Comparison of ENCODE assay signal across 9 cellular contexts in the genomic region with DNA sequence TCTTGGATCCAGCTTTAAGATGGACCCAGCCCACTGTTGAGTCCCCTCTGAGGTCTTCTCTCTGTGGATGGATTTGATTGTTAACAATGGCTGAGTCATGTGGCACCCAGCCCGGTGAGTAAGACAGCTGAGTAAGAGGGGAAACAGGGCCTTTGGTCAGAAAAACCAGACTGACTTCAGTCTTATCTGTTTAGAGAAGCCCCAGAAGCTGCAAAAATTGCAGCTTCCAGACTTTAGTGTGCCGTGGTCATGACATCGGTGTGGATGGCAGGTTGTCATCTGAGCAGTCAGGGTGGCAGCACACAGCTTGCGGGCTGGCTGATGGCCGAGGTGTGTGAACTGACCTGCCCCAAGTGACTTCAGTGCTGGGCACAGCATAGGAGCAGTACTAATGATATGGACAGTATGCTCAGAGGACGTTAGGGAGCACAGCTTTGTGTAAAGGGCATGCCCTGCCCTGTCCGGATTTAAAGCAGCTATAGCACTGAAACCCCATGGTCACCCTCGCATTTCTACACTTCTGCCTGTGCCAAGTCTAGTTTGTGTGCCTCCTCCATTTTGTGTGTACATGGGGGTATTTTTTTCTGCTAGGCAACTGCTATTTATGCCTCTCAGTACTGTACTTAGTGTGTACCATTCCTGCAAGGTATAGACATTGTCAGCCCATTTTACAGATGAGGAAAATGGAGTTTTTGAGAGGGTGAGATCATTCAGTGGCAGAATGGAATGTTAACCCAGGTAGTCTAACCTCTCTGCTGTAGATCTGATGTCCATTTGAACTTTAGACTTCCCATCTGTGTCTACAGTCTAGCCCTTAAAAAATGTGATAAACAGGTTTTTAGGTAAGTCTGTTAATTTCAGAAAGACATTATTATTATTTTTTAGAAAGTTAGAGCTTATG. TPM values are rescaled to one million over a fixed set of nuclear protein-coding genes. Genes with fewer than 3 reads are reported as not detected.
DNase-seq lines count a peak whose midpoint lies in the region; TF ChIP-seq lines count a peak whose summit lies in the region.
"Had no signal": no experiment of that assay in that cellular context is flagged by ENCODE, and none has a peak within 500 bp of the region (broad histone marks: within the 10 kb centered on the region; RNA-seq: fewer than 3 reads in every experiment).

No MANE protein-coding gene starts in this region.

- H3K79me2 ChIP-seq in SK-N-SH (ENCODE audit: insufficient read depth) = peaks cover 95% of the 10 kb centered on the region

- peaks cover 33% of the 10 kb centered on the region for H3F3A ChIP-seq in SK-N-SH (replicated peaks; ENCODE audit: insufficient read depth)

- H3K27ac ChIP-seq in SK-N-SH (ENCODE audit: low read depth in 2 of 2, low read length in 1 of 2) = peak overlapping the region; percentile 78 to 92
- H3K27ac ChIP-seq in dorsolateral prefrontal cortex = peak overlapping the region in 45 of 59 donors; percentile 2 to 87 (median 62)

- peak overlapping the region; percentile 61 for H3K27ac Mint-ChIP-seq in stimulated activated naive CD8-positive, alpha-beta T cell treated with anti-CD3 and anti-CD28 coated beads, Interleukin-15, Interleukin-2, amounts not matched to agents 100 ng/mL and 50 ng/mL, for 24 hours

- DNase-seq in SIG-M5 treated with dmso at 0.1 percent for 504 hours (lab: John Stamatoyannopoulos, UW; ENCODE audit: unreplicated experiment) (peak; percentile 48), SIG-M5 (lab: John Stamatoyannopoulos, UW) (no peak), SK-N-SH (no peak), dorsolateral prefrontal cortex (peak in 9 of 10 donors; percentile 55 to 88 (median 70)), midbrain (lab: John Stamatoyannopoulos, UW) (peak; percentile 41), GM19238 (ENCODE audit: insufficient read length, low spot score) (no peak), NCI-H2029 treated with DMSO at 0.1 percent for 48 hours (lab: John Stamatoyannopoulos, UW) (no peak)

- H3K27me3 Mint-ChIP-seq in stimulated activated naive CD8-positive, alpha-beta T cell treated with anti-CD3 and anti-CD28 coated beads, Interleukin-15, Interleukin-2, amounts not matched to agents 100 ng/mL and 50 ng/mL, for 24 hours = no peaks in the 10 kb centered on the region
- H3K27me3 Mint-ChIP-seq: CD4-positive, CD25-positive, alpha-beta regulatory T cell had no signal

- peak overlapping the region; percentile 58 for H3K9ac ChIP-seq in SK-N-SH

- TF ChIP-seq EP300 in SK-N-SH (IDR thresholded peaks at IDR 0.05; ENCODE audit: borderline replicate concordance in 1 of 2, low read depth in 1 of 2, low read length in 1 of 2) = peak in 1 of 2 experiments; percentile 90; a peak in 2 of 4 replicates

- POLR2A ChIA-PET in SK-N-SH (lab: Yijun Ruan, JAX) = no interaction called here

- peak overlapping the region in 1 of 2 experiments; percentile 48; a peak in 2 of 4 replicates for H3K4me3 ChIP-seq in SK-N-SH (ENCODE audit: low read depth in 2 of 2, low read length in 1 of 2)
- H3K4me3 ChIP-seq in dorsolateral prefrontal cortex = no peak overlapping the region

- H3K4me2 ChIP-seq in SK-N-SH = peak overlapping the region; percentile 73

- no peaks in the 10 kb centered on the region for H3K27me3 ChIP-seq in SK-N-SH (ENCODE audit: insufficient read depth)
- no peaks in the 10 kb centered on the region for H3K27me3 ChIP-seq in dorsolateral prefrontal cortex

- peaks cover 36% of the 10 kb centered on the region for H3K4me1 Mint-ChIP-seq in stimulated activated naive CD8-positive, alpha-beta T cell treated with anti-CD3 and anti-CD28 coated beads, Interleukin-15, Interleukin-2, amounts not matched to agents 100 ng/mL and 50 ng/mL, for 24 hours (ENCODE audit: low read depth)

- no peaks in the 10 kb centered on the region for H3K9me2 ChIP-seq in SK-N-SH

- no peaks in the 10 kb centered on the region for H3K9me3 ChIP-seq in SK-N-SH

- 9% methylated on average over 7 of the region's 8 CpGs for WGBS in SK-N-SH (ENCODE audit: low lambda C conversion rate)

- no peaks in the 10 kb centered on the region for H3K36me3 Mint-ChIP-seq in stimulated activated naive CD8-positive, alpha-beta T cell treated with anti-CD3 and anti-CD28 coated beads, Interleukin-15, Interleukin-2, amounts not matched to agents 100 ng/mL and 50 ng/mL, for 24 hours (ENCODE audit: low read depth)

- peaks cover 0 to 5% of the 10 kb centered on the region in 2 experiments for H3K36me3 ChIP-seq in SK-N-SH (replicated peaks in 1 of 2; ENCODE audit: control insufficient read depth in 1 of 2, insufficient read depth in 2 of 2, low read length in 1 of 2)

- H3K9me3 Mint-ChIP-seq in stimulated activated naive CD8-positive, alpha-beta T cell treated with anti-CD3 and anti-CD28 coated beads, Interleukin-15, Interleukin-2, amounts not matched to agents 100 ng/mL and 50 ng/mL, for 24 hours = no peaks in the 10 kb centered on the region

- TF ChIP-seq RAD21 in SK-N-SH (IDR thresholded peaks at IDR 0.05; ENCODE audit: low read length) = no peak

- peaks cover 23 to 34% of the 10 kb centered on the region in 2 experiments for H3K4me1 ChIP-seq in SK-N-SH (ENCODE audit: control insufficient read depth in 1 of 2, insufficient read depth in 2 of 2, low read depth in 1 of 2, low read length in 1 of 2)

- CTCF ChIA-PET in SK-N-SH (lab: Yijun Ruan, JAX) = no interaction called here

- H4K20me1 ChIP-seq in SK-N-SH (ENCODE audit: insufficient read depth) = 0 out of 2 replicates have a peak, but pooled peaks cover 5% of the 10 kb centered on the region

- intact Hi-C loops in dorsolateral prefrontal cortex (cut with DNase I) = loop anchor here in 1 of 2 donors (5.0 kb wide), 1 partner anchor 40 kb away; no protein-coding TSS in a partner anchor

- TF ChIP-seq CTCF in SK-N-SH (IDR thresholded peaks at IDR 0.05) = no peak
- no peak for TF ChIP-seq CTCF in dorsolateral prefrontal cortex (IDR thresholded peaks at IDR 0.05 in 54 of 56, conservative IDR thresholded peaks at IDR 0.05 in 2 of 56; ENCODE audit: low read depth in 1 of 56, partially characterized antibody in 56 of 56)

- no peak overlapping the region for H2AFZ ChIP-seq in SK-N-SH (ENCODE audit: low read depth)

- no peak overlapping the region for H3K4me3 Mint-ChIP-seq in stimulated activated naive CD8-positive, alpha-beta T cell treated with anti-CD3 and anti-CD28 coated beads, Interleukin-15, Interleukin-2, amounts not matched to agents 100 ng/mL and 50 ng/mL, for 24 hours
- H3K4me3 Mint-ChIP-seq: CD4-positive, CD25-positive, alpha-beta regulatory T cell had no signal

TF ChIP-seq in SK-N-SH, 30 proteins besides CTCF, POLR2A, EP300 and RAD21 (continues in another document):
- peak; percentile 91 for TF ChIP-seq RXRA (IDR thresholded peaks at IDR 0.05; ENCODE audit: borderline replicate concordance, low read depth)
- TF ChIP-seq FOXJ3 (CRISPR knock-in tag; IDR thresholded peaks at IDR 0.05) = no peak
- TF ChIP-seq NFIC (IDR thresholded peaks at IDR 0.05; ENCODE audit: borderline replicate concordance) = peak; percentile 98
- TF ChIP-seq EZH2phosphoT487 (IDR thresholded peaks at IDR 0.05; ENCODE audit: borderline replicate concordance, low read depth) = no peak
- TF ChIP-seq SMC3 (IDR thresholded peaks at IDR 0.05; ENCODE audit: low read depth, low read length) = no peak
- peak; percentile 25; the same call in 1 of the 2 replicates for TF ChIP-seq MEF2A (IDR thresholded peaks at IDR 0.05; ENCODE audit: borderline replicate concordance, low read depth)
- peak; percentile 96 for TF ChIP-seq TCF12 (IDR thresholded peaks at IDR 0.05)
- TF ChIP-seq RFX5 (IDR thresholded peaks at IDR 0.05; ENCODE audit: low read length) = no peak
- TF ChIP-seq FOXM1 (IDR thresholded peaks at IDR 0.05; ENCODE audit: low read depth) = peak; percentile 50; the same call in 1 of the 2 replicates
- TF ChIP-seq, protein P1, sequence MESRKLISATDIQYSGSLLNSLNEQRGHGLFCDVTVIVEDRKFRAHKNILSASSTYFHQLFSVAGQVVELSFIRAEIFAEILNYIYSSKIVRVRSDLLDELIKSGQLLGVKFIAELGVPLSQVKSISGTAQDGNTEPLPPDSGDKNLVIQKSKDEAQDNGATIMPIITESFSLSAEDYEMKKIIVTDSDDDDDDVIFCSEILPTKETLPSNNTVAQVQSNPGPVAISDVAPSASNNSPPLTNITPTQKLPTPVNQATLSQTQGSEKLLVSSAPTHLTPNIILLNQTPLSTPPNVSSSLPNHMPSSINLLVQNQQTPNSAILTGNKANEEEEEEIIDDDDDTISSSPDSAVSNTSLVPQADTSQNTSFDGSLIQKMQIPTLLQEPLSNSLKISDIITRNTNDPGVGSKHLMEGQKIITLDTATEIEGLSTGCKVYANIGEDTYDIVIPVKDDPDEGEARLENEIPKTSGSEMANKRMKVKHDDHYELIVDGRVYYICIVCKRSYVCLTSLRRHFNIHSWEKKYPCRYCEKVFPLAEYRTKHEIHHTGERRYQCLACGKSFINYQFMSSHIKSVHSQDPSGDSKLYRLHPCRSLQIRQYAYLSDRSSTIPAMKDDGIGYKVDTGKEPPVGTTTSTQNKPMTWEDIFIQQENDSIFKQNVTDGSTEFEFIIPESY (IDR thresholded peaks at IDR 0.05; ENCODE audit: borderline replicate concordance, low read depth) = no peak
- TF ChIP-seq ELF1 (IDR thresholded peaks at IDR 0.05) = no peak
- TF ChIP-seq TEAD4 (IDR thresholded peaks at IDR 0.05; ENCODE audit: borderline replicate concordance, insufficient read depth) = peak; percentile 49; the same call in 1 of the 2 replicates
- TF ChIP-seq GATA2 (CRISPR knock-in tag; IDR thresholded peaks at IDR 0.05) = no peak
- no peak for TF ChIP-seq USF2 (IDR thresholded peaks at IDR 0.05; ENCODE audit: borderline replicate concordance, low read depth, low read length)
- no peak for TF ChIP-seq GABPA (IDR thresholded peaks at IDR 0.05; ENCODE audit: low read depth)

RNA-seq across cellular contexts. Expression of gene FLNB, which starts 44.4 kb away (rescaled TPM):
- polyA plus RNA-seq in SK-N-SH (2012; rRNA removed) = 115 and 127 TPM in 2 replicates
- 44.1 and 52.4 TPM in 2 replicates for polyA plus RNA-seq in SK-N-SH (2012; cell fraction: cytosol; rRNA removed)
- 397 and 536 TPM in 2 replicates for polyA plus RNA-seq in SK-N-SH (2012; cell fraction: nucleus; rRNA removed)
- 10 to 100 TPM; 29.4 to 98.8 (median 48.0) TPM for total RNA-seq in dorsolateral prefrontal cortex

Comparison
In these comparisons a context has a peak if more than half of its experiments do, and no peak if none do; other contexts are left out.
1. DNase-seq: peak in SIG-M5 treated with dmso at 0.1 percent for 504 hours (single experiment), dorsolateral prefrontal cortex (9 of 10) and midbrain (single experiment); none in SIG-M5 (single experiment), SK-N-SH (single experiment), GM19238 (single experiment) and NCI-H2029 treated with DMSO at 0.1 percent for 48 hours (single experiment).